In the genomic region with DNA sequence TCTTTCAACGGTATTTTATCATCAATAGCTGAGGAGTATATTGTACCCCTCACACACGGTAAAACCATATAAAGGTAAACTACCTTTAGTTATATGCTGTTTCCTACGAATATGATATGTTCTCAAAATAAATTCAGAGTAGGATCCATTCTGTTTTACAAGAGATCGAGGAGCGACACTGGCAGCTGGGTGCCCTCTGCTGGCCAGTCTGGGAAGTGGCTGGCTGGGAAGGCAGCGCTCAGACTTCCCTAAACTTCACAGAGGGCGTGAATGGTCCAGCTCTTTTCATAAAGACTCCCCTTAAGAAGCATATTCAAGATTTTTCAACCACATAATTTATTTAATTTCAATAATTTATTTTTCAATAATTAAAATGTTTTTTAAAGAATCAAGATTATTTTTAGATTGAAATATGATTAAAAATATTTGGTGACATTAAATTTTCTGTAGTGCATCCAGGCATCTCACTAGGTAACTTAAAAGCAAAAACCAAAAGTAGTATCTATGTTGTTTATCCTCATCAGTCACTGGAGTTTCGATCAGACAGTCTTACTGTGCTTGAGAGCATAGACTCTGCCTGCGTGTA, we compare ENCODE assay signal across 8 cellular contexts.
DNase-seq lines count a peak whose midpoint lies in the region; ATAC-seq, FAIRE-seq and TF ChIP-seq lines count a peak whose summit lies in the region.

No MANE protein-coding gene starts in this region.

- no peak overlapping the region for H4K12ac ChIP-seq in trophoblast cell (ENCODE audit: low read depth, low read length)

- H3K4ac ChIP-seq in trophoblast cell (ENCODE audit: low read depth, low read length): no peak overlapping the region

- H3K27ac ChIP-seq in trophoblast cell (ENCODE audit: low read depth, low read length): no peak overlapping the region
- H3K27ac ChIP-seq in uterus: peak overlapping the region; percentile 46 to 51

- no peak overlapping the region for H2BK5ac ChIP-seq in trophoblast cell (ENCODE audit: low read depth, low read length, poor library complexity)

- H3K27me3 Mint-ChIP-seq in glutamatergic neuron (ENCODE audit: unreplicated experiment): peaks cover 13% of the 10 kb centered on the region

- no peak overlapping the region for H3K14ac ChIP-seq in trophoblast cell (ENCODE audit: low read length)

- no peak for TF ChIP-seq POLR2A in uterus (IDR thresholded peaks at IDR 0.05)

- H3K9me3 ChIP-seq in trophoblast cell (ENCODE audit: insufficient read depth, low read depth, low read length) (no peaks in the 10 kb centered on the region), uterus (no peaks in the 10 kb centered on the region)

- ATAC-seq in GM19438 (IDR thresholded peaks at IDR 0.05; ENCODE audit: low read depth, unreplicated experiment): peak; percentile 76
- peak; percentile 88 for ATAC-seq in HG03520 (IDR thresholded peaks at IDR 0.05; ENCODE audit: unreplicated experiment)

- no peak overlapping the region for H2BK12ac ChIP-seq in trophoblast cell (ENCODE audit: low read length)

- no CpG with 5 or more reads among the region's 9 CpGs for WGBS in trophoblast cell (ENCODE audit: extremely low coverage, insufficient coverage, insufficient read length)

- peak overlapping the region; percentile 77 for H3K27ac Mint-ChIP-seq in glutamatergic neuron (ENCODE audit: unreplicated experiment)

- peaks cover 0 to 2% of the 10 kb centered on the region in 2 experiments for H3K4me1 ChIP-seq in trophoblast cell (ENCODE audit: control insufficient read depth in 1 of 2, insufficient read depth in 2 of 2, low read length in 2 of 2)
- H3K4me1 ChIP-seq in uterus: no peaks in the 10 kb centered on the region

- no peak overlapping the region for H4K8ac ChIP-seq in trophoblast cell (ENCODE audit: low read depth, low read length)

- H3K79me1 ChIP-seq in trophoblast cell (ENCODE audit: low read length): no peaks in the 10 kb centered on the region

- H3K18ac ChIP-seq in trophoblast cell (ENCODE audit: low read length): no peak overlapping the region

- H3K4me1 Mint-ChIP-seq in glutamatergic neuron (ENCODE audit: low read depth, unreplicated experiment): peaks cover 31% of the 10 kb centered on the region

- no peak overlapping the region for H2AFZ ChIP-seq in trophoblast cell (ENCODE audit: insufficient read depth, low read length, poor library complexity)

- FAIRE-seq in D721Med (lab: Jason Lieb, UNC): no peak

- H3K36me3 ChIP-seq in trophoblast cell (ENCODE audit: control insufficient read depth in 1 of 2, insufficient read depth in 2 of 2, low read length in 2 of 2) (no peaks in the 10 kb centered on the region), uterus (no peaks in the 10 kb centered on the region)

- DNase-seq in D721Med (ENCODE audit: insufficient read length, low spot score): peak; percentile 31
- DNase-seq in RKO (ENCODE audit: low spot score): peak; percentile 58
- peak; percentile 37 for DNase-seq in activated gamma-delta T cell treated with anti-CD3 and anti-CD28 coated beads, Interleukin-2, amount 50 U/mL, for 16 hours (ENCODE audit: low read depth)
- peak; percentile 87 for DNase-seq in glutamatergic neuron
- DNase-seq in trophoblast cell: peak; percentile 64 to 88
- DNase-seq in uterus: peak; percentile 71 to 79

- no peak overlapping the region for H3K9ac ChIP-seq in trophoblast cell (ENCODE audit: low read length)

- no peak overlapping the region for H2AK5ac ChIP-seq in trophoblast cell (ENCODE audit: low read length)

- intact Hi-C loops in uterus (cut with DNase I; ENCODE audit: low total_unique reads): no loop called here

- H3K27me3 ChIP-seq in trophoblast cell (ENCODE audit: insufficient read depth, low read length) (peaks cover 22% of the 10 kb centered on the region), uterus (peaks cover 0 to 3% of the 10 kb centered on the region in 2 donors)

- no peak overlapping the region for H3K4me3 Mint-ChIP-seq in glutamatergic neuron (ENCODE audit: unreplicated experiment)

- H3K4me2 ChIP-seq in trophoblast cell (ENCODE audit: low read length): no peak overlapping the region

- peaks cover 10% of the 10 kb centered on the region for H3K9me3 Mint-ChIP-seq in glutamatergic neuron (ENCODE audit: unreplicated experiment)

- H3K23ac ChIP-seq in trophoblast cell (ENCODE audit: low read length): no peak overlapping the region

- H3K4me3 ChIP-seq in trophoblast cell (ENCODE audit: low read depth, low read length): no peak overlapping the region
- peak overlapping the region in 1 of 2 donors; percentile 14 for H3K4me3 ChIP-seq in uterus

- TF ChIP-seq CTCF in D721Med (IDR thresholded peaks at IDR 0.05; ENCODE audit: insufficient read depth, missing control alignments) (peak; percentile 92), glutamatergic neuron (IDR thresholded peaks at IDR 0.05; ENCODE audit: partially characterized antibody, unreplicated experiment) (peak; percentile 93), uterus (IDR thresholded peaks at IDR 0.05) (peak; percentile 84 to 97 (median 92))

- no peaks in the 10 kb centered on the region for H3K79me2 ChIP-seq in trophoblast cell (ENCODE audit: control insufficient read depth, insufficient read depth, low read length, poor library complexity)

- no peak overlapping the region for H4K91ac ChIP-seq in trophoblast cell (ENCODE audit: low read depth, low read length)

- H3K36me3 Mint-ChIP-seq in glutamatergic neuron (ENCODE audit: unreplicated experiment): peaks cover 6% of the 10 kb centered on the region

- H2BK120ac ChIP-seq in trophoblast cell (ENCODE audit: insufficient read depth, low read length, poor library complexity): no peak overlapping the region

Comparison
In these comparisons a context has a peak if more than half of its experiments do, and no peak if none do; other contexts are left out.
1. DNase-seq: peak in every context shown above with its lines; median percentile 87 in glutamatergic neuron; 76 in trophoblast cell; 75 in uterus; 58 in RKO; 37 in activated gamma-delta T cell treated with anti-CD3 and anti-CD28 coated beads, Interleukin-2, amount 50 U/mL, for 16 hours; 31 in D721Med.